In genomic region chr7:106660862-106661720, GRCh38 we compare ENCODE assay signal across 8 cellular contexts. TPM values are rescaled to one million over a fixed set of nuclear protein-coding genes. Genes with fewer than 3 reads are reported as not detected.
DNase-seq lines count a peak whose midpoint lies in the region; ATAC-seq and TF ChIP-seq lines count a peak whose summit lies in the region.

CCDC71L (minus strand) TSS chr7:106661158; CDS start chr7:106660896, 262 bp downstream.

- H3K27ac ChIP-seq in liver (ENCODE audit: low read depth in 1 of 2, low read length in 2 of 2), result peak within 1 kb of the TSS; percentile 72 to 91

- ATAC-seq in GM19324 (IDR thresholded peaks at IDR 0.05; ENCODE audit: low FRiP score, unreplicated experiment) (peak; percentile 88), HG03469 (IDR thresholded peaks at IDR 0.05; ENCODE audit: unreplicated experiment) (peak; percentile 42)

- 4% methylated on average over 51 of the region's 51 CpGs for WGBS in liver

- no peak for TF ChIP-seq CTCF in BE2C (IDR thresholded peaks at IDR 0.05; ENCODE audit: low read depth, low read length)
- TF ChIP-seq CTCF in liver (IDR thresholded peaks at IDR 0.05; ENCODE audit: low read depth, low read length, missing input control), result no peak

- H3K4me1 ChIP-seq in BE2C (no peaks in the 10 kb centered on the region), liver (ENCODE audit: control insufficient read depth in 4 of 4, insufficient read depth in 4 of 4, low read length in 3 of 4) (peaks cover 0 to 22% (median 10%) of the 10 kb centered on the region in 4 donors)

- H3K27me3 ChIP-seq in BE2C (no peaks in the 10 kb centered on the region), liver (ENCODE audit: control insufficient read depth in 4 of 4, insufficient read depth in 4 of 4, low read length in 3 of 4) (no peaks in the 10 kb centered on the region)

- H3K4me3 ChIP-seq in BE2C (ENCODE audit: low read depth, low read length), result peak within 1 kb of the TSS; percentile 71
- peak within 1 kb of the TSS; percentile 68 to 98 (median 95) for H3K4me3 ChIP-seq in liver (ENCODE audit: low read depth in 1 of 3, low read length in 3 of 3)

- H3K36me3 ChIP-seq in BE2C (no peaks in the 10 kb centered on the region), liver (ENCODE audit: control insufficient read depth in 4 of 4, insufficient read depth in 3 of 4, low read depth in 1 of 4, low read length in 3 of 4) (no peaks in the 10 kb centered on the region)

- TF ChIP-seq RAD21 in liver (IDR thresholded peaks at IDR 0.05), result peak; percentile 55 to 68

- peak within 1 kb of the TSS; percentile 17 to 89 for H3K9ac ChIP-seq in liver (ENCODE audit: low read depth in 1 of 2, low read length in 2 of 2)

- DNase-seq in BE2C (peak; percentile 99), NCI-H69 (lab: John Stamatoyannopoulos, UW) (peak; percentile 98), dermis blood vessel endothelial cell (peak; percentile 91)
- DNase-seq in activated CD4-positive, alpha-beta T cell treated with anti-CD3 and anti-CD28 coated beads, Interleukin-2, amount 50 U/mL, for 1 hour, result peak; percentile 85
- peak; percentile 92 for DNase-seq in stimulated activated CD4-positive, alpha-beta T cell treated with anti-CD3 and anti-CD28 coated beads, Interleukin-4, amount 100 ng/mL, for 24 hours

- H3K9me3 ChIP-seq in BE2C (no peaks in the 10 kb centered on the region), liver (ENCODE audit: control insufficient read depth in 4 of 4, low read length in 3 of 4) (no peaks in the 10 kb centered on the region)

TF ChIP-seq in liver, 16 proteins besides CTCF, POLR2A, EP300 and RAD21:
- TF ChIP-seq SP1 (IDR thresholded peaks at IDR 0.05) (peak; percentile 79), YY1 (IDR thresholded peaks at IDR 0.05) (peak; percentile 99), GABPA (IDR thresholded peaks at IDR 0.05 in 1 of 2, conservative IDR thresholded peaks at IDR 0.05 in 1 of 2) (no peak), HNF4G (IDR thresholded peaks at IDR 0.05) (peak; percentile 17), REST (IDR thresholded peaks at IDR 0.05) (peak; percentile 83), ZBTB33 (IDR thresholded peaks at IDR 0.05) (no peak), HNF4A (conservative IDR thresholded peaks at IDR 0.05) (peak; percentile 53 to 64), NR2F2 (IDR thresholded peaks at IDR 0.05) (peak; percentile 59), JUND (IDR thresholded peaks at IDR 0.05) (peak in 1 of 2 donors; percentile 43), RXRA (IDR thresholded peaks at IDR 0.05) (no peak), FOXA2 (IDR thresholded peaks at IDR 0.05) (no peak), FOXA1 (IDR thresholded peaks at IDR 0.05) (no peak), EGR1 (IDR thresholded peaks at IDR 0.05; ENCODE audit: low read depth in 2 of 2) (no peak), TAF1 (conservative IDR thresholded peaks at IDR 0.05) (no peak)
- TF ChIP-seq, protein P1, sequence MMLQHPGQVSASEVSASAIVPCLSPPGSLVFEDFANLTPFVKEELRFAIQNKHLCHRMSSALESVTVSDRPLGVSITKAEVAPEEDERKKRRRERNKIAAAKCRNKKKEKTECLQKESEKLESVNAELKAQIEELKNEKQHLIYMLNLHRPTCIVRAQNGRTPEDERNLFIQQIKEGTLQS (IDR thresholded peaks at IDR 0.05), result peak; percentile 28
- TF ChIP-seq, protein P2, sequence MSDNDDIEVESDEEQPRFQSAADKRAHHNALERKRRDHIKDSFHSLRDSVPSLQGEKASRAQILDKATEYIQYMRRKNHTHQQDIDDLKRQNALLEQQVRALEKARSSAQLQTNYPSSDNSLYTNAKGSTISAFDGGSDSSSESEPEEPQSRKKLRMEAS (IDR thresholded peaks at IDR 0.05), result no peak

RNA-seq across cellular contexts. Expression of gene CCDC71L, which starts in this region (rescaled TPM):
- 23.8 TPM for polyA plus RNA-seq in BE2C (2012; ENCODE audit: insufficient read depth, insufficient read length, low read depth)
- total RNA-seq in dermis blood vessel endothelial cell (73.2 and 99.6 TPM in 2 replicates), liver (10 to 100 TPM; 12.8 to 16.6 TPM)
- 10 to 100 TPM in 1 of 2 donors, 1 to 10 TPM in 1; 7.4 to 11.7 TPM for polyA plus RNA-seq in liver

Comparison
In these comparisons a context has a peak if more than half of its experiments do, and no peak if none do; other contexts are left out.
1. Peak in every context shown above with its lines: DNase-seq, ATAC-seq, H3K4me3 ChIP-seq and H3K27ac ChIP-seq.